Comparison of ENCODE assay signal across 1 cellular context in genomic region chr10:63631971-63632370, GRCh38.
TF ChIP-seq lines count a peak whose summit lies in the region.

No MANE protein-coding gene starts in this region.

TF ChIP-seq in GM23338, 12 proteins besides CTCF, POLR2A, EP300 and RAD21 (continued from another document):
- no peak for TF ChIP-seq EZH2 (IDR thresholded peaks at IDR 0.05; ENCODE audit: low read depth, unreplicated experiment)
- no peak for TF ChIP-seq STAT1 (IDR thresholded peaks at IDR 0.05; ENCODE audit: unreplicated experiment)
- TF ChIP-seq CREB1 (CRISPR knock-in tag; IDR thresholded peaks at IDR 0.05; ENCODE audit: low read depth): no peak
- no peak for TF ChIP-seq ZNF331 (CRISPR knock-in tag; IDR thresholded peaks at IDR 0.05; ENCODE audit: low read depth)
- no peak for TF ChIP-seq POLR2AphosphoS5 (IDR thresholded peaks at IDR 0.05; ENCODE audit: low read depth)
- no peak for TF ChIP-seq REST (IDR thresholded peaks at IDR 0.05; ENCODE audit: unreplicated experiment)
- TF ChIP-seq NANOG (IDR thresholded peaks at IDR 0.05; ENCODE audit: borderline replicate concordance): no peak
- TF ChIP-seq EZH2phosphoT487 (IDR thresholded peaks at IDR 0.05; ENCODE audit: unreplicated experiment): no peak
